Comparison of ENCODE assay signal across 19 cellular contexts in genomic region chr4:179417357-179417756, GRCh38.
A peak's percentile ranks its signal among the peaks of the same experiment; 100 is the strongest.
DNase-seq lines count a peak whose midpoint lies in the region; ATAC-seq, FAIRE-seq and TF ChIP-seq lines count a peak whose summit lies in the region.
"Had no signal": no experiment of that assay in that cellular context is flagged by ENCODE, and none has a peak within 500 bp of the region (broad histone marks: within the 10 kb centered on the region; RNA-seq: fewer than 3 reads in every experiment).

No MANE protein-coding gene starts in this region.

- H3K4me2 ChIP-seq in HepG2 (ENCODE audit: low read depth, low read length) (no peak overlapping the region), K562 (ENCODE audit: insufficient read depth, low read length) (no peak overlapping the region)
- H3K4me2 ChIP-seq: A549 had no signal

- in situ Hi-C loops in HepG2 (cut with HindIII; ENCODE audit: extremely low pct_ligation_motif_present, low pct_unique_long_range_greater_than_20kb) (no loop called here), K562 (cut with MboI) (no loop called here)

- TF ChIP-seq POLR2A in HepG2 (IDR thresholded peaks at IDR 0.05; ENCODE audit: insufficient read depth in 1 of 2, low read depth in 2 of 2, low read length in 2 of 2) (no peak), right lobe of liver (IDR thresholded peaks at IDR 0.05) (no peak), K562 (conservative IDR thresholded peaks at IDR 0.05) (no peak)

- BruUV-seq in HepG2 (replicated peaks; lab: Mats Ljungman, UMichigan) (no TSS peak), K562 (replicated peaks; lab: Mats Ljungman, UMichigan) (no TSS peak)

- H2AFZ ChIP-seq in HepG2 (ENCODE audit: low read length), result no peak overlapping the region
- H2AFZ ChIP-seq in K562 (ENCODE audit: low read depth, low read length), result no peak overlapping the region

- DNase-seq in HepG2 (ENCODE audit: low spot score), result no peak
- no peak for DNase-seq in right lobe of liver
- no peak for DNase-seq in K562 (ENCODE audit: extremely low read depth in 1 of 4, low spot score in 3 of 4)
- DNase-seq in inferior parietal cortex (ENCODE audit: extremely low spot score), result no peak
- no peak for DNase-seq in NCI-H82 treated with DMSO at 0.1 percent for 48 hours (lab: John Stamatoyannopoulos, UW; ENCODE audit: unreplicated experiment)
- DNase-seq: AML-193; Caco-2; Calu3; CD4-positive, alpha-beta T cell; CD8-positive, alpha-beta T cell; DMS79 treated with DMSO at 0.1 percent for 48 hours; GF-D8 had no signal

- intact Hi-C loops in HepG2 (cut with micrococcal nuclease; ENCODE audit: unreplicated experiment) (no loop called here), right lobe of liver (cut with DNase I) (no loop called here), K562 (cut with micrococcal nuclease) (no loop called here)

- no peaks in the 10 kb centered on the region for H3K4me1 ChIP-seq in HepG2 (ENCODE audit: insufficient read depth, low read length)
- H3K4me1 ChIP-seq in right lobe of liver, result no peaks in the 10 kb centered on the region
- no peaks in the 10 kb centered on the region for H3K4me1 ChIP-seq in K562 (replicated peaks in 1 of 2; ENCODE audit: control insufficient read depth in 2 of 2, insufficient read depth in 2 of 2, low read length in 2 of 2)
- H3K4me1 ChIP-seq: Caco-2 had no signal

- CTCF ChIA-PET in HepG2 (lab: Yijun Ruan, JAX; ENCODE audit: low intra/inter-chr PET ratio, low total read pairs) (no interaction called here), K562 (lab: Yijun Ruan, JAX; ENCODE audit: low intra/inter-chr PET ratio) (no interaction called here)

- H3K9ac ChIP-seq in HepG2 (ENCODE audit: insufficient read depth, low read depth, low read length), result no peak overlapping the region
- H3K9ac ChIP-seq in K562 (ENCODE audit: insufficient read depth in 1 of 2, low read depth in 2 of 2, low read length in 2 of 2), result no peak overlapping the region
- H3K9ac ChIP-seq: BLaER1 treated with 17β-estradiol and CSF1 and Interleukin-3, amounts not matched to agents 10 nM and 100 nM had no signal

- H3K36me3 ChIP-seq in HepG2 (replicated peaks in 1 of 2; ENCODE audit: control insufficient read depth in 1 of 2, insufficient read depth in 2 of 2, low read length in 2 of 2), result no peaks in the 10 kb centered on the region
- H3K36me3 ChIP-seq in right lobe of liver, result no peaks in the 10 kb centered on the region
- no peaks in the 10 kb centered on the region for H3K36me3 ChIP-seq in K562 (ENCODE audit: control insufficient read depth, insufficient read depth, low read length)
- H3K36me3 ChIP-seq: BLaER1 treated with 17β-estradiol and CSF1 and Interleukin-3, amounts not matched to agents 10 nM and 100 nM had no signal

- 0% methylated on average over 2 of the region's 2 CpGs for WGBS in HepG2 (ENCODE audit: low lambda C conversion rate)
- 15% methylated on average over 2 of the region's 2 CpGs for WGBS in right lobe of liver (ENCODE audit: insufficient coverage, low coverage, low lambda C conversion rate, missing lambda C conversion rate)
- 0% methylated on average over 2 of the region's 2 CpGs for WGBS in K562 (ENCODE audit: insufficient coverage, low coverage, missing lambda C conversion rate)

- TF ChIP-seq RAD21 in HepG2 (CRISPR knock-in tag; IDR thresholded peaks at IDR 0.05) (no peak), K562 (CRISPR knock-in tag; conservative IDR thresholded peaks at IDR 0.05 in 1 of 2, IDR thresholded peaks at IDR 0.05 in 1 of 2) (no peak)

- TF ChIP-seq CTCF in HepG2 (CRISPR knock-in tag; IDR thresholded peaks at IDR 0.05), result no peak
- no peak for TF ChIP-seq CTCF in right lobe of liver (IDR thresholded peaks at IDR 0.05)
- no peak for TF ChIP-seq CTCF in K562 (IDR thresholded peaks at IDR 0.05 in 2 of 3, conservative IDR thresholded peaks at IDR 0.05 in 1 of 3; ENCODE audit: insufficient read depth in 2 of 3, low read depth in 1 of 3, low read length in 3 of 3)

- H4K20me1 ChIP-seq in HepG2 (ENCODE audit: insufficient read depth, low read length) (no peaks in the 10 kb centered on the region), K562 (replicated peaks; ENCODE audit: control insufficient read depth, insufficient read depth, low read length) (no peaks in the 10 kb centered on the region)
- H4K20me1 ChIP-seq: BLaER1 treated with 17β-estradiol and CSF1 and Interleukin-3, amounts not matched to agents 10 nM and 100 nM had no signal

- no peaks in the 10 kb centered on the region for H3K9me1 ChIP-seq in K562 (ENCODE audit: control insufficient read depth, insufficient read depth, low read length)

- TF ChIP-seq EP300 in HepG2 (IDR thresholded peaks at IDR 0.05; ENCODE audit: low read depth in 2 of 2, low read length in 2 of 2), result no peak
- TF ChIP-seq EP300 in HepG2 (CRISPR knock-in tag; IDR thresholded peaks at IDR 0.05; ENCODE audit: borderline replicate concordance), result no peak
- TF ChIP-seq EP300 in K562 (IDR thresholded peaks at IDR 0.05; ENCODE audit: low read length), result no peak

- FAIRE-seq in HepG2 (lab: Jason Lieb, UNC) (no peak), K562 (lab: Jason Lieb, UNC) (no peak)
- FAIRE-seq: A549, G401.6, GM12892, GM18507 had no signal

- no peaks in the 10 kb centered on the region for H3K27me3 ChIP-seq in HepG2 (ENCODE audit: control insufficient read depth in 1 of 2, insufficient read depth in 2 of 2, low read length in 2 of 2)
- H3K27me3 ChIP-seq in right lobe of liver, result no peaks in the 10 kb centered on the region
- no peaks in the 10 kb centered on the region for H3K27me3 ChIP-seq in K562 (ENCODE audit: control insufficient read depth in 2 of 2, insufficient read depth in 2 of 2, low read length in 2 of 2)
- H3K27me3 ChIP-seq: BLaER1 treated with 17β-estradiol and CSF1 and Interleukin-3, amounts not matched to agents 10 nM and 100 nM had no signal

- POLR2A ChIA-PET in HepG2 (lab: Yijun Ruan, JAX), result no interaction called here
- POLR2A ChIA-PET in K562 (lab: Yijun Ruan, JAX), result no interaction called here

- H3K79me2 ChIP-seq in HepG2 (ENCODE audit: insufficient read depth, low read length), result no peaks in the 10 kb centered on the region
- H3K79me2 ChIP-seq in K562 (ENCODE audit: control insufficient read depth, insufficient read depth, low read length), result no peaks in the 10 kb centered on the region

- H3K9me3 ChIP-seq in HepG2 (ENCODE audit: low read length), result no peaks in the 10 kb centered on the region
- no peaks in the 10 kb centered on the region for H3K9me3 ChIP-seq in right lobe of liver
- H3K9me3 ChIP-seq in K562 (replicated peaks; ENCODE audit: control insufficient read depth, insufficient read depth, low read depth, low read length), result no peaks in the 10 kb centered on the region; the same call in 1 of the 2 replicates
- H3K9me3 ChIP-seq: A549; BLaER1 treated with 17β-estradiol and CSF1 and Interleukin-3, amounts not matched to agents 10 nM and 100 nM; Caco-2 had no signal

- ATAC-seq in HepG2 (no peak), right lobe of liver (no peak), K562 (no peak)
- ATAC-seq: A549; CD8-positive, alpha-beta T cell had no signal

- H3K27ac ChIP-seq in HepG2 (ENCODE audit: extremely low read length, insufficient read depth, low read length) (no peak overlapping the region), right lobe of liver (no peak overlapping the region), K562 (ENCODE audit: extremely low read depth, low read depth, low read length) (no peak overlapping the region)
- H3K27ac ChIP-seq: 22Rv1; A549; BLaER1 treated with 17β-estradiol and CSF1 and Interleukin-3, amounts not matched to agents 10 nM and 100 nM; C4-2B had no signal

- H3K4me3 ChIP-seq in HepG2 (replicated peaks in 1 of 3; ENCODE audit: insufficient read depth in 1 of 3, low read depth in 2 of 3, low read length in 3 of 3) (no peak overlapping the region), right lobe of liver (no peak overlapping the region), K562 (no peak overlapping the region)
- H3K4me3 ChIP-seq: A549; BLaER1 treated with 17β-estradiol and CSF1 and Interleukin-3, amounts not matched to agents 10 nM and 100 nM had no signal

TF ChIP-seq in HepG2, 621 proteins besides CTCF, POLR2A, EP300 and RAD21:
- TF ChIP-seq RAD51 (IDR thresholded peaks at IDR 0.05; ENCODE audit: borderline replicate concordance) (peak; percentile 47; the same call in 1 of the 2 replicates), ZNF234 (CRISPR knock-in tag; conservative IDR thresholded peaks at IDR 0.05) (no peak)

TF ChIP-seq in K562, 482 proteins besides CTCF, POLR2A, EP300 and RAD21:
- no peak for TF ChIP-seq HCFC1 (IDR thresholded peaks at IDR 0.05; ENCODE audit: low read depth, low read length)
- TF ChIP-seq TFE3 (CRISPR knock-in tag; IDR thresholded peaks at IDR 0.05), result peak; percentile 74

Comparison
In these comparisons a context has a peak if more than half of its experiments do, and no peak if none do; other contexts are left out.
1. Of the 241 proteins assayed by ChIP-seq in both HepG2 and K562: peak only in HepG2: RAD51; only in K562: TFE3; in both: none; in neither: 239.